In genomic region chr1:206556748-206557635, GRCh38 we compare ENCODE assay signal across 1 cellular context.
TF ChIP-seq lines count a peak whose summit lies in the region.

No MANE protein-coding gene starts in this region.

TF ChIP-seq in K562, 482 proteins besides CTCF, POLR2A, EP300 and RAD21 (continued from another document and continues in another):
- TF ChIP-seq RREB1 (CRISPR knock-in tag; IDR thresholded peaks at IDR 0.05) (peak; percentile 85; the same call in 1 of the 2 replicates), SOX6 (IDR thresholded peaks at IDR 0.05) (peak; percentile 60; the same call in 1 of the 2 replicates), CHD1 (IDR thresholded peaks at IDR 0.05; ENCODE audit: low read length) (peak; percentile 89), E2F8 (IDR thresholded peaks at IDR 0.05; ENCODE audit: low read depth, partially characterized antibody) (no peak), KDM1A (IDR thresholded peaks at IDR 0.05) (peak in 1 of 2 experiments; percentile 51; a peak in 1 of 4 replicates), MYC (IDR thresholded peaks at IDR 0.05; ENCODE audit: low read depth, low read length) (peak; percentile 47), MYC (CRISPR knock-in tag; IDR thresholded peaks at IDR 0.05; ENCODE audit: borderline replicate concordance, low read depth) (no peak), BRF1 (IDR thresholded peaks at IDR 0.05; ENCODE audit: borderline replicate concordance, extremely low read depth, insufficient read length) (no peak), PRDM10 (IDR thresholded peaks at IDR 0.05; ENCODE audit: partially characterized antibody) (peak; percentile 89), MYNN (IDR thresholded peaks at IDR 0.05) (peak; percentile 63; the same call in 1 of the 2 replicates), MYNN (CRISPR knock-in tag; IDR thresholded peaks at IDR 0.05) (no peak), ZBTB33 (CRISPR knock-in tag; IDR thresholded peaks at IDR 0.05) (0 out of 2 replicates have a peak, but pooled peaks have one; percentile 26), ZNF121 (CRISPR knock-in tag; conservative IDR thresholded peaks at IDR 0.05) (no peak), POLR2G (IDR thresholded peaks at IDR 0.05; ENCODE audit: low read depth, low read length) (peak; percentile 93), PHB (CRISPR knock-in tag; IDR thresholded peaks at IDR 0.05) (peak; percentile 55), ZNF318 (IDR thresholded peaks at IDR 0.05; ENCODE audit: borderline replicate concordance in 1 of 2, low read depth in 1 of 2) (no peak), CBFB (CRISPR knock-in tag; IDR thresholded peaks at IDR 0.05) (peak; percentile 87; the same call in 1 of the 2 replicates), FOSL1 (tag; conservative IDR thresholded peaks at IDR 0.05) (peak; percentile 54), RBBP5 (IDR thresholded peaks at IDR 0.05; ENCODE audit: borderline replicate concordance, insufficient read depth, low read length, poor library complexity, severe bottlenecking) (peak; percentile 78), HINFP (tag; conservative IDR thresholded peaks at IDR 0.05; ENCODE audit: low read depth) (no peak), THRB (CRISPR knock-in tag; conservative IDR thresholded peaks at IDR 0.05) (no peak), MTA3 (IDR thresholded peaks at IDR 0.05; ENCODE audit: borderline replicate concordance) (peak; percentile 56; the same call in 1 of the 2 replicates), ZNF717 (CRISPR knock-in tag; IDR thresholded peaks at IDR 0.05) (no peak)
